ENCODE assay signal across 2 cellular contexts in genomic region chr14:103171206-103171605, GRCh38. TPM values are rescaled to one million over a fixed set of nuclear protein-coding genes. Genes with fewer than 3 reads are reported as not detected.
"Had no signal": no experiment of that assay in that cellular context is flagged by ENCODE, and none has a peak within 500 bp of the region (broad histone marks: within the 10 kb centered on the region; RNA-seq: fewer than 3 reads in every experiment).

No MANE protein-coding gene starts in this region.

RNA-seq across cellular contexts. Expression of gene TNFAIP2, which starts 47.9 kb away (rescaled TPM):
- total RNA-seq: OCI-LY7, SK-MEL-5 had no signal
